ENCODE assay signal across 33 cellular contexts in the genomic region with DNA sequence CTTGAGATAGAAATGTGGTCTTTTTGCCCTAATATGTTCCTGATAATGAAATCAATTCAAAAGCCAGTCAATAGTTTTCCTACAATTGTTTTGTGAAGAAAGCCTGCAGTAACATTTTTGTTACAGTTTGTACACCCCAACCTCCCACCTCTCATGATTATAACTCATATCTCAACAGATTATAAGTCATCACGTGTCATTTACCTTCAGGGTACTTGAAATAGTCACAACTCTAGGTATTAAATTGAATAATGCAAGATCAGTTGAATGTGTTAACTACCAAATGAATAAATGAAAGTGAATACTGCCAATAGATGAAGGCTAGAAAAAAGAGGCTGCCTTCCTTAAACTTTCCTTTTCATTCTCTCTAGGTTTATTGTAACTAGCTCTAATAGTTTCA.
"Had no signal": no experiment of that assay in that cellular context is flagged by ENCODE, and none has a peak within 500 bp of the region (broad histone marks: within the 10 kb centered on the region; RNA-seq: fewer than 3 reads in every experiment).

No MANE protein-coding gene starts in this region.

- H3K27ac Mint-ChIP-seq: activated CD4-positive, alpha-beta memory T cell treated with anti-CD3 and anti-CD28 coated beads, Interleukin-2, amount 10 ng/mL, durations not matched to agents 7 days and 5 days; activated CD4-positive, alpha-beta T cell treated with anti-CD3 and anti-CD28 coated beads, Interleukin-2, amount 10 ng/mL, durations not matched to agents 7 days and 5 days; activated naive CD8-positive, alpha-beta T cell; activated T-helper 2 cell treated with anti-CD3 and anti-CD28 coated beads, Interferon-gamma antibody, Interleukin-2, Interleukin-4, amounts not matched to agents 10 μg/mL and 5 μg/mL and 100 μg/mL, durations not matched to agents 14 hours and 24 hours and 36 hours; stimulated activated memory B cell treated with anti-CD40 and anti-IgM and Interleukin-4, amounts not matched to agents 10 μg/mL and 1 μg/mL and 100 μg/mL, for 72 hours; stimulated activated naive CD8-positive, alpha-beta T cell treated with anti-CD3 and anti-CD28 coated beads, Interleukin-15, amount 100 ng/mL, for 72 hours; T-helper 1 cell treated with Interleukin-12 subunit alpha and Interleukin-12 subunit beta and Interleukin-4 antibody, amounts not matched to agents 30 μg/mL and 1 μg/mL, for 36 hours had no signal

- H3K9me3 ChIP-seq: adrenal gland, body of pancreas, colonic mucosa, gastrocnemius medialis, pancreas, prostate gland, thyroid gland had no signal

- H3K27me3 ChIP-seq: adrenal gland, body of pancreas, cardiac muscle cell, colonic mucosa, gastrocnemius medialis, pancreas, thyroid gland had no signal

- H3K27ac ChIP-seq: adrenal gland, body of pancreas, cardiac muscle cell, colonic mucosa, gastrocnemius medialis, pancreas, prostate gland, skin epidermis, thyroid gland, WERI-Rb-1 had no signal

- DNase-seq: activated CD4-positive, alpha-beta memory T cell treated with anti-CD3 and anti-CD28 coated beads, Interleukin-2, amount 10 ng/mL, durations not matched to agents 7 days and 5 days; activated CD4-positive, alpha-beta T cell treated with anti-CD3 and anti-CD28 coated beads, Interleukin-2, amount 10 ng/mL, durations not matched to agents 7 days and 5 days; activated T-cell treated with anti-CD3 and anti-CD28 coated beads, Interleukin-2, amount 50 U/mL, for 48 hours; adrenal gland; aorta; body of pancreas; cerebellar nuclear complex; colonic mucosa; effector CD8-positive, alpha-beta T cell; erythroblast; gastrocnemius medialis; glutamatergic neuron; islet precursor cell; left cardiac atrium; left ventricle myocardium superior; pancreas; retina; stimulated activated CD4-positive, alpha-beta T cell treated with anti-CD3 and anti-CD28 coated beads, Interleukin-12 subunit alpha, Interleukin-12 subunit beta, amount 100 ng/mL, for 4 hours; stimulated activated CD4-positive, alpha-beta T cell treated with anti-CD3 and anti-CD28 coated beads, Interleukin-4, amount 100 ng/mL, for 1 hour; stimulated activated naive CD8-positive, alpha-beta T cell treated with anti-CD3 and anti-CD28 coated beads, Interleukin-15, amount 100 ng/mL, for 72 hours; substantia nigra; SW 1271; T1000; thyroid gland; WERI-Rb-1 had no signal

- H3K4me3 Mint-ChIP-seq: activated CD4-positive, alpha-beta memory T cell treated with anti-CD3 and anti-CD28 coated beads, Interleukin-2, amount 10 ng/mL, durations not matched to agents 7 days and 5 days; activated CD4-positive, alpha-beta T cell treated with anti-CD3 and anti-CD28 coated beads, Interleukin-2, amount 10 ng/mL, durations not matched to agents 7 days and 5 days; activated naive CD8-positive, alpha-beta T cell; stimulated activated memory B cell treated with anti-CD40 and anti-IgM and Interleukin-4, amounts not matched to agents 10 μg/mL and 1 μg/mL and 100 μg/mL, for 72 hours; stimulated activated naive CD8-positive, alpha-beta T cell treated with anti-CD3 and anti-CD28 coated beads, Interleukin-15, amount 100 ng/mL, for 72 hours; T-helper 1 cell treated with Interleukin-12 subunit alpha and Interleukin-12 subunit beta and Interleukin-4 antibody, amounts not matched to agents 30 μg/mL and 1 μg/mL, for 36 hours had no signal

- ATAC-seq: body of pancreas; gastrocnemius medialis; left cardiac atrium; left ventricle myocardium superior; pancreas; sciatic nerve; stimulated activated memory B cell treated with anti-CD40 and anti-IgM and Interleukin-4, amounts not matched to agents 10 μg/mL and 1 μg/mL and 100 μg/mL, for 72 hours; stimulated activated naive CD8-positive, alpha-beta T cell treated with anti-CD3 and anti-CD28 coated beads, Interleukin-15, amount 100 ng/mL, for 72 hours had no signal

- H3K9me3 Mint-ChIP-seq: activated CD4-positive, alpha-beta memory T cell treated with anti-CD3 and anti-CD28 coated beads, Interleukin-2, amount 10 ng/mL, durations not matched to agents 7 days and 5 days; activated CD4-positive, alpha-beta T cell treated with anti-CD3 and anti-CD28 coated beads, Interleukin-2, amount 10 ng/mL, durations not matched to agents 7 days and 5 days; activated T-helper 2 cell treated with anti-CD3 and anti-CD28 coated beads, Interferon-gamma antibody, Interleukin-2, Interleukin-4, amounts not matched to agents 10 μg/mL and 5 μg/mL and 100 μg/mL, durations not matched to agents 14 hours and 24 hours and 36 hours; stimulated activated memory B cell treated with anti-CD40 and anti-IgM and Interleukin-4, amounts not matched to agents 10 μg/mL and 1 μg/mL and 100 μg/mL, for 72 hours; stimulated activated naive CD8-positive, alpha-beta T cell treated with anti-CD3 and anti-CD28 coated beads, Interleukin-15, amount 100 ng/mL, for 72 hours; T-helper 1 cell treated with Interleukin-12 subunit alpha and Interleukin-12 subunit beta and Interleukin-4 antibody, amounts not matched to agents 30 μg/mL and 1 μg/mL, for 36 hours had no signal

- H3K36me3 ChIP-seq: adrenal gland, colonic mucosa, gastrocnemius medialis, pancreas, prostate gland, thyroid gland, WERI-Rb-1 had no signal

- H3K4me1 ChIP-seq: adrenal gland, body of pancreas, colonic mucosa, pancreas, prostate gland, thyroid gland had no signal

- H3K27me3 Mint-ChIP-seq: activated CD4-positive, alpha-beta memory T cell treated with anti-CD3 and anti-CD28 coated beads, Interleukin-2, amount 10 ng/mL, durations not matched to agents 7 days and 5 days; activated CD4-positive, alpha-beta T cell treated with anti-CD3 and anti-CD28 coated beads, Interleukin-2, amount 10 ng/mL, durations not matched to agents 7 days and 5 days; activated naive CD8-positive, alpha-beta T cell; stimulated activated memory B cell treated with anti-CD40 and anti-IgM and Interleukin-4, amounts not matched to agents 10 μg/mL and 1 μg/mL and 100 μg/mL, for 72 hours; stimulated activated naive CD8-positive, alpha-beta T cell treated with anti-CD3 and anti-CD28 coated beads, Interleukin-15, amount 100 ng/mL, for 72 hours had no signal

- H3K4me1 Mint-ChIP-seq: stimulated activated memory B cell treated with anti-CD40 and anti-IgM and Interleukin-4, amounts not matched to agents 10 μg/mL and 1 μg/mL and 100 μg/mL, for 72 hours; stimulated activated naive CD8-positive, alpha-beta T cell treated with anti-CD3 and anti-CD28 coated beads, Interleukin-15, amount 100 ng/mL, for 72 hours had no signal

- H3K4me3 ChIP-seq: adrenal gland, body of pancreas, cardiac muscle cell, colonic mucosa, gastrocnemius medialis, pancreas, prostate gland, skin epidermis, thyroid gland had no signal
